20 cellular contexts compared by ENCODE assay signal in genomic region chr15:43404130-43404529, GRCh38. TPM values are rescaled to one million over a fixed set of nuclear protein-coding genes. Genes with fewer than 3 reads are reported as not detected.
DNase-seq lines count a peak whose midpoint lies in the region; ATAC-seq lines count a peak whose summit lies in the region.
"Had no signal": no experiment of that assay in that cellular context is flagged by ENCODE, and none has a peak within 500 bp of the region (broad histone marks: within the 10 kb centered on the region; RNA-seq: fewer than 3 reads in every experiment).

No MANE protein-coding gene starts in this region.

- H3K27ac Mint-ChIP-seq in CD8-positive, alpha-beta memory T cell = peak overlapping the region in 5 of 8 donors; percentile 12 to 75 (median 48)
- H3K27ac Mint-ChIP-seq in immature natural killer cell = peak overlapping the region in 1 of 6 donors; percentile 31

- H3K4me1 ChIP-seq in CD8-positive, alpha-beta memory T cell (ENCODE audit: insufficient read depth, low read length) = no peaks in the 10 kb centered on the region
- no peaks in the 10 kb centered on the region for H3K4me1 ChIP-seq in right cardiac atrium (ENCODE audit: control insufficient read depth, insufficient read depth, low read length)
- H3K4me1 ChIP-seq: BLaER1 had no signal

- DNase-seq in NCI-H524 (lab: John Stamatoyannopoulos, UW) = peak; percentile 56 to 69
- DNase-seq in NCI-H524 treated with DMSO at 0.1 percent for 48 hours (lab: John Stamatoyannopoulos, UW) = no peak
- DNase-seq in CD8-positive, alpha-beta memory T cell = no peak
- DNase-seq in left kidney (ENCODE audit: low read depth, low spot score) = peak; percentile 5
- peak; percentile 56 for DNase-seq in superior temporal gyrus (ENCODE audit: extremely low spot score)
- DNase-seq in left lobe of liver (ENCODE audit: low spot score) = no peak
- no peak for DNase-seq in immature natural killer cell
- no peak for DNase-seq in right cardiac atrium
- DNase-seq: 8988T, COR-L47, EL, GOT3, KG1, NCI-H1436, NCI-H2029, NCI-H2171, NCI-H446 treated with DMSO at 0.1 percent for 48 hours, NCI-H774 had no signal

- CTCF ChIA-PET in CD8-positive, alpha-beta memory T cell (lab: Charles Lee) = no interaction called here

- intact Hi-C loops in right cardiac atrium (cut with DNase I) = no loop called here

- H3K4me1 Mint-ChIP-seq in CD8-positive, alpha-beta memory T cell = peaks cover 0 to 7% (median 0%) of the 10 kb centered on the region in 3 donors
- no peaks in the 10 kb centered on the region for H3K4me1 Mint-ChIP-seq in immature natural killer cell

- no peaks in the 10 kb centered on the region for H3K27me3 ChIP-seq in CD8-positive, alpha-beta memory T cell (ENCODE audit: insufficient read depth, low read length, poor library complexity, severe bottlenecking)
- no peaks in the 10 kb centered on the region for H3K27me3 ChIP-seq in right cardiac atrium (ENCODE audit: control insufficient read depth, insufficient read depth)
- H3K27me3 ChIP-seq: BLaER1 had no signal

- peaks cover 36% of the 10 kb centered on the region for H3K36me3 ChIP-seq in CD8-positive, alpha-beta memory T cell (ENCODE audit: insufficient read depth, low read length)

- POLR2A ChIA-PET in CD8-positive, alpha-beta memory T cell (lab: Charles Lee) = no interaction called here

- H3K4me3 ChIP-seq in CD8-positive, alpha-beta memory T cell (ENCODE audit: low read length) = no peak overlapping the region
- H3K4me3 ChIP-seq in right cardiac atrium (ENCODE audit: low read length) = no peak overlapping the region
- H3K4me3 ChIP-seq: BLaER1 had no signal

- H3K9me3 Mint-ChIP-seq in CD8-positive, alpha-beta memory T cell = no peaks in the 10 kb centered on the region
- no peaks in the 10 kb centered on the region for H3K9me3 Mint-ChIP-seq in immature natural killer cell

- H3K4me3 Mint-ChIP-seq in CD8-positive, alpha-beta memory T cell = no peak overlapping the region
- H3K4me3 Mint-ChIP-seq in immature natural killer cell = no peak overlapping the region

- ATAC-seq in left lobe of liver (no peak), right cardiac atrium (no peak)

- WGBS in right cardiac atrium = 83% methylated on average over 5 of the region's 5 CpGs

- H3K9me3 ChIP-seq in CD8-positive, alpha-beta memory T cell (ENCODE audit: low read length) = no peaks in the 10 kb centered on the region
- no peaks in the 10 kb centered on the region for H3K9me3 ChIP-seq in right cardiac atrium (ENCODE audit: control insufficient read depth, low read length)
- H3K9me3 ChIP-seq: BLaER1 had no signal

- H3K27ac ChIP-seq in CD8-positive, alpha-beta memory T cell (ENCODE audit: low read depth, low read length) = no peak overlapping the region
- H3K27ac ChIP-seq in right cardiac atrium (ENCODE audit: low read length) = no peak overlapping the region
- H3K27ac ChIP-seq: BLaER1, RWPE1 had no signal

- H3K27me3 Mint-ChIP-seq in CD8-positive, alpha-beta memory T cell = no peaks in the 10 kb centered on the region
- H3K27me3 Mint-ChIP-seq in immature natural killer cell (ENCODE audit: low read depth in 3 of 3) = no peaks in the 10 kb centered on the region

- H3K36me3 Mint-ChIP-seq in CD8-positive, alpha-beta memory T cell = peaks cover 0 to 86% (median 21%) of the 10 kb centered on the region in 3 donors
- H3K36me3 Mint-ChIP-seq in immature natural killer cell = peaks cover 11 to 56% (median 38%) of the 10 kb centered on the region in 3 donors

RNA-seq across cellular contexts. Expression of gene TUBGCP4, which starts 33.2 kb away (rescaled TPM):
- 10 to 100 TPM; 39.1 to 44.0 TPM for total RNA-seq in CD8-positive, alpha-beta memory T cell
- 11.3 TPM for polyA plus RNA-seq in CD8-positive, alpha-beta memory T cell
- 12.2 TPM for total RNA-seq in left lobe of liver
- 10 to 100 TPM; 11.1 to 18.1 (median 11.7) TPM for polyA plus RNA-seq in immature natural killer cell
- total RNA-seq in right cardiac atrium = 10 to 100 TPM; 10.8 to 12.4 (median 11.8) TPM
- 5.2 TPM for polyA plus RNA-seq in right cardiac atrium

RNA-seq across cellular contexts. Expression of gene ZSCAN29, which starts 33.3 kb away (rescaled TPM):
- 10 to 100 TPM; 25.3 to 26.6 TPM for total RNA-seq in CD8-positive, alpha-beta memory T cell
- 7.5 TPM for polyA plus RNA-seq in CD8-positive, alpha-beta memory T cell
- total RNA-seq in left lobe of liver (15.7 TPM), right cardiac atrium (10 to 100 TPM; 12.3 to 13.4 (median 12.5) TPM)
- polyA plus RNA-seq in immature natural killer cell (1 to 10 TPM in 2 of 3 donors, under 1 TPM in 1; 0.39 to 8.9 (median 4.1) TPM), right cardiac atrium (4.7 TPM)

Comparison
In these comparisons a context has a peak if more than half of its experiments do, and no peak if none do; other contexts are left out.
1. DNase-seq: peak in NCI-H524 (2 of 2), left kidney (single experiment) and superior temporal gyrus (single experiment); none in NCI-H524 treated with DMSO at 0.1 percent for 48 hours (single experiment), CD8-positive, alpha-beta memory T cell (0 of 5), left lobe of liver (single experiment), immature natural killer cell (0 of 3) and right cardiac atrium (0 of 3).